ENCODE assay signal across 11 cellular contexts in genomic region chr17:41324180-41325075, GRCh38. TPM values are rescaled to one million over a fixed set of nuclear protein-coding genes. Genes with fewer than 3 reads are reported as not detected.
DNase-seq lines count a peak whose midpoint lies in the region; ATAC-seq, FAIRE-seq and TF ChIP-seq lines count a peak whose summit lies in the region.
"Had no signal": no experiment of that assay in that cellular context is flagged by ENCODE, and none has a peak within 500 bp of the region (broad histone marks: within the 10 kb centered on the region; RNA-seq: fewer than 3 reads in every experiment).

No MANE protein-coding gene starts in this region.

- H3K9me3 ChIP-seq in kidney (ENCODE audit: control insufficient read depth in 1 of 2, low read length in 2 of 2) (peaks cover 0 to 5% of the 10 kb centered on the region in 2 donors), ascending aorta (peaks cover 0 to 4% of the 10 kb centered on the region in 2 donors)

- no peaks in the 10 kb centered on the region for H3K4me1 ChIP-seq in kidney (ENCODE audit: control insufficient read depth in 1 of 2, insufficient read depth in 1 of 2, low read depth in 1 of 2, low read length in 2 of 2)
- no peaks in the 10 kb centered on the region for H3K4me1 ChIP-seq in ascending aorta

- no peak for FAIRE-seq in kidney (lab: Jason Lieb, UNC)

- peak; percentile 84 for DNase-seq in H7
- DNase-seq in kidney tubule cell (ENCODE audit: low spot score): peak; percentile 57
- no peak for DNase-seq in kidney
- no peak for DNase-seq in ascending aorta (ENCODE audit: low spot score in 2 of 2)
- no peak for DNase-seq in stimulated activated CD8-positive, alpha-beta memory T cell treated with anti-CD3 and anti-CD28 coated beads, Interleukin-4, amount 100 ng/mL, for 48 hours

- H3K36me3 ChIP-seq in H7 (replicated peaks; ENCODE audit: control insufficient read depth, insufficient read depth, low read length): no peaks in the 10 kb centered on the region
- no peaks in the 10 kb centered on the region for H3K36me3 ChIP-seq in kidney (ENCODE audit: control insufficient read depth in 1 of 2, insufficient read depth in 2 of 2, low read length in 2 of 2)
- no peaks in the 10 kb centered on the region for H3K36me3 ChIP-seq in ascending aorta

- no peaks in the 10 kb centered on the region for H3K27me3 ChIP-seq in H7 (ENCODE audit: control insufficient read depth, insufficient read depth, low read length)
- no peaks in the 10 kb centered on the region for H3K27me3 ChIP-seq in ascending aorta

- TF ChIP-seq CTCF in C4-2B (conservative IDR thresholded peaks at IDR 0.05) (peak; percentile 52), VCaP (conservative IDR thresholded peaks at IDR 0.05) (peak; percentile 81), kidney (IDR thresholded peaks at IDR 0.05; ENCODE audit: borderline replicate concordance, extremely low read depth, insufficient read depth) (no peak), ascending aorta (IDR thresholded peaks at IDR 0.05) (no peak)

- H3K4me3 ChIP-seq in H7 (ENCODE audit: insufficient read depth, low read depth, low read length) (no peak overlapping the region), kidney (ENCODE audit: low read length in 2 of 2) (no peak overlapping the region), ascending aorta (no peak overlapping the region)

- H3K9ac ChIP-seq in kidney (ENCODE audit: low read length in 2 of 2): no peak overlapping the region

- intact Hi-C loops in kidney (cut with DNase I): loop anchor here (10.0 kb wide), 1 partner anchor 410 kb away; no protein-coding TSS in a partner anchor
- intact Hi-C loops in ascending aorta (cut with DNase I): loop anchor here (5.0 kb wide), 2 partner anchors 412 to 522 kb away; no protein-coding TSS in a partner anchor

- ATAC-seq in GM21381 (IDR thresholded peaks at IDR 0.05; ENCODE audit: unreplicated experiment): no peak

- H3K27ac ChIP-seq in C4-2B (no peak overlapping the region), VCaP (no peak overlapping the region), kidney (ENCODE audit: low read depth in 2 of 2, low read length in 2 of 2) (no peak overlapping the region), ascending aorta (no peak overlapping the region)
- H3K27ac ChIP-seq: HL-60 had no signal

RNA-seq across cellular contexts. Expression of gene KRTAP17-1, which starts 8.9 kb away (rescaled TPM):
- not detected in 2 replicates for total RNA-seq in H7 (2014; rRNA removed; shearing (Covaris generic))
- total RNA-seq in kidney (not detected), ascending aorta (not detected)
- polyA plus RNA-seq in kidney (ENCODE audit: insufficient read depth, low read depth, low replicate concordance): not detected
- total RNA-seq: myocyte; T-helper 2 cell treated with Interferon-gamma antibody and Interleukin-4, amounts not matched to agents 100 ng/mL and 5 ng/mL, for 36 hours had no signal

RNA-seq across cellular contexts. Expression of gene KRTAP16-1, which starts 15.3 kb away (rescaled TPM):
- not detected in 2 replicates for total RNA-seq in H7 (2014; rRNA removed; shearing (Covaris generic))
- total RNA-seq in kidney (not detected), ascending aorta (not detected)
- polyA plus RNA-seq in kidney (ENCODE audit: insufficient read depth, low read depth, low replicate concordance): not detected
- total RNA-seq: myocyte; T-helper 2 cell treated with Interferon-gamma antibody and Interleukin-4, amounts not matched to agents 100 ng/mL and 5 ng/mL, for 36 hours had no signal

RNA-seq across cellular contexts. Expression of gene KRTAP29-1, which starts 21.8 kb away (rescaled TPM):
- not detected in 2 replicates for total RNA-seq in H7 (2014; rRNA removed; shearing (Covaris generic))
- total RNA-seq in kidney: not detected
- polyA plus RNA-seq in kidney (ENCODE audit: insufficient read depth, low read depth, low replicate concordance): not detected
- not detected for total RNA-seq in ascending aorta
- total RNA-seq: myocyte; T-helper 2 cell treated with Interferon-gamma antibody and Interleukin-4, amounts not matched to agents 100 ng/mL and 5 ng/mL, for 36 hours had no signal

RNA-seq across cellular contexts. Expression of gene KRT33A, which starts 26.2 kb away (rescaled TPM):
- not detected in 2 replicates for total RNA-seq in H7 (2014; rRNA removed; shearing (Covaris generic))
- total RNA-seq in kidney (not detected), ascending aorta (not detected)
- polyA plus RNA-seq in kidney (ENCODE audit: insufficient read depth, low read depth, low replicate concordance): not detected
- total RNA-seq: myocyte; T-helper 2 cell treated with Interferon-gamma antibody and Interleukin-4, amounts not matched to agents 100 ng/mL and 5 ng/mL, for 36 hours had no signal

RNA-seq across cellular contexts. Expression of gene KRT33B, which starts 45.2 kb away (rescaled TPM):
- total RNA-seq in H7 (2014; rRNA removed; shearing (Covaris generic)): not detected in 2 replicates
- not detected for total RNA-seq in kidney
- not detected for polyA plus RNA-seq in kidney (ENCODE audit: insufficient read depth, low read depth, low replicate concordance)
- not detected for total RNA-seq in ascending aorta
- total RNA-seq: T-helper 2 cell treated with Interferon-gamma antibody and Interleukin-4, amounts not matched to agents 100 ng/mL and 5 ng/mL, for 36 hours had no signal

Comparison
In these comparisons a context has a peak if more than half of its experiments do, and no peak if none do; other contexts are left out.
1. CTCF ChIP-seq: peak in C4-2B (single experiment) and VCaP (single experiment); none in kidney (single experiment) and ascending aorta (0 of 3).
2. DNase-seq: peak in H7 (single experiment) and kidney tubule cell (single experiment); none in kidney (single experiment), ascending aorta (0 of 2) and stimulated activated CD8-positive, alpha-beta memory T cell treated with anti-CD3 and anti-CD28 coated beads, Interleukin-4, amount 100 ng/mL, for 48 hours (single experiment).